ENCODE assay signal across 8 cellular contexts in genomic region chr9:113614843-113615648, GRCh38.
DNase-seq lines count a peak whose midpoint lies in the region; ATAC-seq and TF ChIP-seq lines count a peak whose summit lies in the region.

No MANE protein-coding gene starts in this region.

- no peaks in the 10 kb centered on the region for H3K9me3 ChIP-seq in fibroblast of lung (ENCODE audit: control insufficient read depth, insufficient read depth, low read depth, low read length)

- H3K4me2 ChIP-seq in fibroblast of lung (ENCODE audit: extremely low read depth, insufficient read depth, low read length), result peak overlapping the region; percentile 68

- peak; percentile 77 to 89 for DNase-seq in fibroblast of lung (ENCODE audit: low read depth in 2 of 2)
- no peak for DNase-seq in GDM1 (lab: John Stamatoyannopoulos, UW)
- no peak for DNase-seq in NCI-H345 (lab: John Stamatoyannopoulos, UW)
- DNase-seq in KG1 (lab: John Stamatoyannopoulos, UW), result no peak
- no peak for DNase-seq in NCI-H446 treated with DMSO at 0.1 percent for 48 hours (lab: John Stamatoyannopoulos, UW)

- H3K4me1 ChIP-seq in fibroblast of lung (ENCODE audit: control insufficient read depth, extremely low read depth, insufficient read depth, low read length) (peaks cover 29% of the 10 kb centered on the region), rectal smooth muscle tissue (ENCODE audit: control insufficient read depth, insufficient read depth, low read length) (peaks cover 8% of the 10 kb centered on the region)

- H3K4me3 ChIP-seq in fibroblast of lung (replicated peaks in 1 of 4; ENCODE audit: control extremely low read depth in 1 of 4, insufficient read depth in 1 of 4, low read depth in 3 of 4, low read length in 4 of 4) (peak overlapping the region in 1 of 4 experiments; percentile 28), rectal smooth muscle tissue (ENCODE audit: low read length) (no peak overlapping the region)

- H3K9ac ChIP-seq in fibroblast of lung (ENCODE audit: insufficient read depth, low read length) (peak overlapping the region; percentile 28), rectal smooth muscle tissue (ENCODE audit: low read length) (no peak overlapping the region)

- H3K27me3 Mint-ChIP-seq in IgD-negative memory B cell, result no peaks in the 10 kb centered on the region

- H3K27me3 ChIP-seq in fibroblast of lung (ENCODE audit: control insufficient read depth, insufficient read depth, low read length), result no peaks in the 10 kb centered on the region
- no peaks in the 10 kb centered on the region for H3K27me3 ChIP-seq in rectal smooth muscle tissue (ENCODE audit: control insufficient read depth, insufficient read depth, low read length)

- no peaks in the 10 kb centered on the region for H3K9me3 Mint-ChIP-seq in IgD-negative memory B cell

- no peaks in the 10 kb centered on the region for H3K36me3 Mint-ChIP-seq in IgD-negative memory B cell

- H3K4me1 Mint-ChIP-seq in IgD-negative memory B cell, result peaks cover 12 to 29% (median 24%) of the 10 kb centered on the region in 3 donors

- no peaks in the 10 kb centered on the region for H3K79me2 ChIP-seq in fibroblast of lung (ENCODE audit: control insufficient read depth, insufficient read depth, low read length)

- no peaks in the 10 kb centered on the region for H4K20me1 ChIP-seq in fibroblast of lung (ENCODE audit: control insufficient read depth, extremely low read depth, insufficient read depth, low read length)

- H3K4me3 Mint-ChIP-seq in IgD-negative memory B cell, result no peak overlapping the region

- peak overlapping the region; percentile 63 for H2AFZ ChIP-seq in fibroblast of lung (ENCODE audit: low read length)

- H3K36me3 ChIP-seq in fibroblast of lung (ENCODE audit: control insufficient read depth, insufficient read depth, low read length), result no peaks in the 10 kb centered on the region
- no peaks in the 10 kb centered on the region for H3K36me3 ChIP-seq in rectal smooth muscle tissue (ENCODE audit: control insufficient read depth, insufficient read depth, low read length)

- ATAC-seq in GM18907 (IDR thresholded peaks at IDR 0.05; ENCODE audit: unreplicated experiment), result peak; percentile 57

- peak overlapping the region in 2 of 3 donors; percentile 31 to 37 for H3K27ac Mint-ChIP-seq in IgD-negative memory B cell

- H3K27ac ChIP-seq in fibroblast of lung (ENCODE audit: insufficient read depth, low read length), result peak overlapping the region; percentile 81
- peak overlapping the region; percentile 72 for H3K27ac ChIP-seq in rectal smooth muscle tissue (ENCODE audit: low read depth, low read length)

- no peak for TF ChIP-seq CTCF in fibroblast of lung (conservative IDR thresholded peaks at IDR 0.05 in 1 of 2, IDR thresholded peaks at IDR 0.05 in 1 of 2; ENCODE audit: low read depth in 1 of 2, low read length in 2 of 2)

Comparison
In these comparisons a context has a peak if more than half of its experiments do, and no peak if none do; other contexts are left out.
1. DNase-seq: peak in fibroblast of lung (2 of 2); none in GDM1 (single experiment), NCI-H345 (single experiment), KG1 (single experiment) and NCI-H446 treated with DMSO at 0.1 percent for 48 hours (single experiment).